ENCODE assay signal across 16 cellular contexts in genomic region chr14:37091651-37092050, GRCh38.
DNase-seq lines count a peak whose midpoint lies in the region; ATAC-seq and TF ChIP-seq lines count a peak whose summit lies in the region.
"Had no signal": no experiment of that assay in that cellular context is flagged by ENCODE, and none has a peak within 500 bp of the region (broad histone marks: within the 10 kb centered on the region; RNA-seq: fewer than 3 reads in every experiment).

No MANE protein-coding gene starts in this region.

- no peaks in the 10 kb centered on the region for H3K4me1 Mint-ChIP-seq in CD8-positive, alpha-beta memory T cell

- POLR2A ChIA-PET in CD8-positive, alpha-beta memory T cell (lab: Charles Lee) = no interaction called here

- ATAC-seq in HG02763 (IDR thresholded peaks at IDR 0.05; ENCODE audit: unreplicated experiment) (no peak), psoas muscle (no peak)
- ATAC-seq: A549, Right ventricle myocardium inferior had no signal

- H3K4me1 ChIP-seq in adipocyte (ENCODE audit: control insufficient read depth, insufficient read depth, low read length) (no peaks in the 10 kb centered on the region), psoas muscle (no peaks in the 10 kb centered on the region)
- H3K4me1 ChIP-seq in CD8-positive, alpha-beta memory T cell (ENCODE audit: insufficient read depth, low read length) = no peaks in the 10 kb centered on the region
- H3K4me1 ChIP-seq: A549; BLaER1 treated with 17β-estradiol and CSF1 and Interleukin-3, amounts not matched to agents 10 nM and 100 nM; Peyer's patch had no signal

- TF ChIP-seq CTCF in psoas muscle (IDR thresholded peaks at IDR 0.05) = no peak

- no peak overlapping the region for H3K27ac Mint-ChIP-seq in CD8-positive, alpha-beta memory T cell

- no peak overlapping the region for H3K4me3 ChIP-seq in adipocyte (ENCODE audit: low read length)
- no peak overlapping the region for H3K4me3 ChIP-seq in CD8-positive, alpha-beta memory T cell (ENCODE audit: low read length)
- no peak overlapping the region for H3K4me3 ChIP-seq in psoas muscle
- H3K4me3 ChIP-seq: A549; BLaER1 treated with 17β-estradiol and CSF1 and Interleukin-3, amounts not matched to agents 10 nM and 100 nM; Peyer's patch had no signal

- no peak overlapping the region for H3K4me3 Mint-ChIP-seq in CD8-positive, alpha-beta memory T cell

- CTCF ChIA-PET in CD8-positive, alpha-beta memory T cell (lab: Charles Lee) = no interaction called here

- intact Hi-C loops in psoas muscle (cut with DNase I) = no loop called here

- H3K36me3 ChIP-seq in adipocyte (ENCODE audit: control insufficient read depth, insufficient read depth, low read length, severe bottlenecking) (no peaks in the 10 kb centered on the region), psoas muscle (ENCODE audit: insufficient read depth in 1 of 2, low read depth in 1 of 2) (no peaks in the 10 kb centered on the region)
- no peaks in the 10 kb centered on the region for H3K36me3 ChIP-seq in CD8-positive, alpha-beta memory T cell (ENCODE audit: insufficient read depth, low read length)
- H3K36me3 ChIP-seq: BLaER1 treated with 17β-estradiol and CSF1 and Interleukin-3, amounts not matched to agents 10 nM and 100 nM; Peyer's patch had no signal

- H3K27me3 ChIP-seq in adipocyte (replicated peaks; ENCODE audit: control insufficient read depth, insufficient read depth, low read length) (no peaks in the 10 kb centered on the region), psoas muscle (ENCODE audit: insufficient read depth in 3 of 3, low read length in 2 of 3) (no peaks in the 10 kb centered on the region)
- no peaks in the 10 kb centered on the region for H3K27me3 ChIP-seq in CD8-positive, alpha-beta memory T cell (ENCODE audit: insufficient read depth, low read length, poor library complexity, severe bottlenecking)
- H3K27me3 ChIP-seq: BLaER1 treated with 17β-estradiol and CSF1 and Interleukin-3, amounts not matched to agents 10 nM and 100 nM; Peyer's patch had no signal

- no peak overlapping the region for H3K9ac ChIP-seq in adipocyte (ENCODE audit: low read length)
- H3K9ac ChIP-seq: BLaER1 treated with 17β-estradiol and CSF1 and Interleukin-3, amounts not matched to agents 10 nM and 100 nM had no signal

- no peaks in the 10 kb centered on the region for H3K36me3 Mint-ChIP-seq in CD8-positive, alpha-beta memory T cell

- H3K9me3 ChIP-seq in adipocyte (ENCODE audit: control insufficient read depth, low read length) (no peaks in the 10 kb centered on the region), psoas muscle (no peaks in the 10 kb centered on the region)
- H3K9me3 ChIP-seq in CD8-positive, alpha-beta memory T cell (ENCODE audit: low read length) = no peaks in the 10 kb centered on the region
- H3K9me3 ChIP-seq: A549; BLaER1 treated with 17β-estradiol and CSF1 and Interleukin-3, amounts not matched to agents 10 nM and 100 nM; Peyer's patch had no signal

- DNase-seq in EL (peak; percentile 1), M059J (ENCODE audit: low read depth) (peak; percentile 55), adipocyte (ENCODE audit: low read depth) (peak; percentile 57), iris pigment epithelial cell (ENCODE audit: low read depth) (peak; percentile 45), NCI-H1694 (lab: John Stamatoyannopoulos, UW) (no peak), psoas muscle (no peak)
- DNase-seq in CD8-positive, alpha-beta memory T cell = no peak
- DNase-seq: MV-4-11; NCI-H187; NCI-H345; NK-92 treated with Interleukin-12 subunit alpha and Interleukin-12 subunit beta, amount 100 ng/mL, for 24 hours; Peyer's patch had no signal

- H3K27me3 Mint-ChIP-seq in CD8-positive, alpha-beta memory T cell = no peaks in the 10 kb centered on the region

- peaks cover 2 to 11% (median 3%) of the 10 kb centered on the region in 5 donors for H3K9me3 Mint-ChIP-seq in CD8-positive, alpha-beta memory T cell

- no peak overlapping the region for H3K27ac ChIP-seq in CD8-positive, alpha-beta memory T cell (ENCODE audit: low read depth, low read length)
- H3K27ac ChIP-seq in psoas muscle = no peak overlapping the region
- H3K27ac ChIP-seq: A549; BLaER1 treated with 17β-estradiol and CSF1 and Interleukin-3, amounts not matched to agents 10 nM and 100 nM; Peyer's patch had no signal

- WGBS in psoas muscle, 3 donors = 66 to 78% (median 76%) methylated on average over 3 of the region's 3 CpGs

Comparison
In these comparisons a context has a peak if more than half of its experiments do, and no peak if none do; other contexts are left out.
1. DNase-seq: peak in EL (single experiment), M059J (single experiment), adipocyte (single experiment) and iris pigment epithelial cell (single experiment); none in NCI-H1694 (single experiment), CD8-positive, alpha-beta memory T cell (0 of 5) and psoas muscle (0 of 2).